Comparison of ENCODE assay signal across 2 cellular contexts in the genomic region with DNA sequence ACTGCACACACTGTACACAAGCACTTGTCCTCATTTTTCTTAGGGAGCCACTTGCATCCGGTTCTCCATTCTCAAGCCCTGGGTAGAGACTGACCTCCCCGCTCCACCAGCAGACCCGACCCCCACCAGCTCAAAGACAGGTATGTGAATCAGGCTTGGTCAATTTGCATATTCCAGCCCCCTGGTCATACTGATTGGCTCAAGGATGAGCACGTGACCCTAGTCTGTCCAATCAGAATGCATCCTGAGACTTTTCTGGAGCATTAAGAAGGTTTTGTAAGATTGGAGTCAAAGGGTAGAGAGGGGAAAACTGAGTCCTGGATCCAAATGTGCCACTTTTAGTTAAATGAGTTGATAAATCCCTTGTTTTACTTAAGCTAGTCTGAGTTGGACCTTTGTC.
A peak's percentile ranks its signal among the peaks of the same experiment; 100 is the strongest.
TF ChIP-seq lines count a peak whose summit lies in the region.

No MANE protein-coding gene starts in this region.

TF ChIP-seq in GM23338, 12 proteins besides CTCF, POLR2A, EP300 and RAD21:
- TF ChIP-seq JUNB (IDR thresholded peaks at IDR 0.05; ENCODE audit: unreplicated experiment) (no peak), CREB1 (CRISPR knock-in tag; IDR thresholded peaks at IDR 0.05; ENCODE audit: low read depth) (no peak), ZNF114 (CRISPR knock-in tag; IDR thresholded peaks at IDR 0.05) (no peak), STAT1 (IDR thresholded peaks at IDR 0.05; ENCODE audit: unreplicated experiment) (no peak)
- TF ChIP-seq, protein P1, sequence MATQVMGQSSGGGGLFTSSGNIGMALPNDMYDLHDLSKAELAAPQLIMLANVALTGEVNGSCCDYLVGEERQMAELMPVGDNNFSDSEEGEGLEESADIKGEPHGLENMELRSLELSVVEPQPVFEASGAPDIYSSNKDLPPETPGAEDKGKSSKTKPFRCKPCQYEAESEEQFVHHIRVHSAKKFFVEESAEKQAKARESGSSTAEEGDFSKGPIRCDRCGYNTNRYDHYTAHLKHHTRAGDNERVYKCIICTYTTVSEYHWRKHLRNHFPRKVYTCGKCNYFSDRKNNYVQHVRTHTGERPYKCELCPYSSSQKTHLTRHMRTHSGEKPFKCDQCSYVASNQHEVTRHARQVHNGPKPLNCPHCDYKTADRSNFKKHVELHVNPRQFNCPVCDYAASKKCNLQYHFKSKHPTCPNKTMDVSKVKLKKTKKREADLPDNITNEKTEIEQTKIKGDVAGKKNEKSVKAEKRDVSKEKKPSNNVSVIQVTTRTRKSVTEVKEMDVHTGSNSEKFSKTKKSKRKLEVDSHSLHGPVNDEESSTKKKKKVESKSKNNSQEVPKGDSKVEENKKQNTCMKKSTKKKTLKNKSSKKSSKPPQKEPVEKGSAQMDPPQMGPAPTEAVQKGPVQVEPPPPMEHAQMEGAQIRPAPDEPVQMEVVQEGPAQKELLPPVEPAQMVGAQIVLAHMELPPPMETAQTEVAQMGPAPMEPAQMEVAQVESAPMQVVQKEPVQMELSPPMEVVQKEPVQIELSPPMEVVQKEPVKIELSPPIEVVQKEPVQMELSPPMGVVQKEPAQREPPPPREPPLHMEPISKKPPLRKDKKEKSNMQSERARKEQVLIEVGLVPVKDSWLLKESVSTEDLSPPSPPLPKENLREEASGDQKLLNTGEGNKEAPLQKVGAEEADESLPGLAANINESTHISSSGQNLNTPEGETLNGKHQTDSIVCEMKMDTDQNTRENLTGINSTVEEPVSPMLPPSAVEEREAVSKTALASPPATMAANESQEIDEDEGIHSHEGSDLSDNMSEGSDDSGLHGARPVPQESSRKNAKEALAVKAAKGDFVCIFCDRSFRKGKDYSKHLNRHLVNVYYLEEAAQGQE (IDR thresholded peaks at IDR 0.05; ENCODE audit: unreplicated experiment) = no peak
- TF ChIP-seq, protein P2, sequence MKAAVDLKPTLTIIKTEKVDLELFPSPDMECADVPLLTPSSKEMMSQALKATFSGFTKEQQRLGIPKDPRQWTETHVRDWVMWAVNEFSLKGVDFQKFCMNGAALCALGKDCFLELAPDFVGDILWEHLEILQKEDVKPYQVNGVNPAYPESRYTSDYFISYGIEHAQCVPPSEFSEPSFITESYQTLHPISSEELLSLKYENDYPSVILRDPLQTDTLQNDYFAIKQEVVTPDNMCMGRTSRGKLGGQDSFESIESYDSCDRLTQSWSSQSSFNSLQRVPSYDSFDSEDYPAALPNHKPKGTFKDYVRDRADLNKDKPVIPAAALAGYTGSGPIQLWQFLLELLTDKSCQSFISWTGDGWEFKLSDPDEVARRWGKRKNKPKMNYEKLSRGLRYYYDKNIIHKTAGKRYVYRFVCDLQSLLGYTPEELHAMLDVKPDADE (IDR thresholded peaks at IDR 0.05) = no peak
- TF ChIP-seq, protein P3, sequence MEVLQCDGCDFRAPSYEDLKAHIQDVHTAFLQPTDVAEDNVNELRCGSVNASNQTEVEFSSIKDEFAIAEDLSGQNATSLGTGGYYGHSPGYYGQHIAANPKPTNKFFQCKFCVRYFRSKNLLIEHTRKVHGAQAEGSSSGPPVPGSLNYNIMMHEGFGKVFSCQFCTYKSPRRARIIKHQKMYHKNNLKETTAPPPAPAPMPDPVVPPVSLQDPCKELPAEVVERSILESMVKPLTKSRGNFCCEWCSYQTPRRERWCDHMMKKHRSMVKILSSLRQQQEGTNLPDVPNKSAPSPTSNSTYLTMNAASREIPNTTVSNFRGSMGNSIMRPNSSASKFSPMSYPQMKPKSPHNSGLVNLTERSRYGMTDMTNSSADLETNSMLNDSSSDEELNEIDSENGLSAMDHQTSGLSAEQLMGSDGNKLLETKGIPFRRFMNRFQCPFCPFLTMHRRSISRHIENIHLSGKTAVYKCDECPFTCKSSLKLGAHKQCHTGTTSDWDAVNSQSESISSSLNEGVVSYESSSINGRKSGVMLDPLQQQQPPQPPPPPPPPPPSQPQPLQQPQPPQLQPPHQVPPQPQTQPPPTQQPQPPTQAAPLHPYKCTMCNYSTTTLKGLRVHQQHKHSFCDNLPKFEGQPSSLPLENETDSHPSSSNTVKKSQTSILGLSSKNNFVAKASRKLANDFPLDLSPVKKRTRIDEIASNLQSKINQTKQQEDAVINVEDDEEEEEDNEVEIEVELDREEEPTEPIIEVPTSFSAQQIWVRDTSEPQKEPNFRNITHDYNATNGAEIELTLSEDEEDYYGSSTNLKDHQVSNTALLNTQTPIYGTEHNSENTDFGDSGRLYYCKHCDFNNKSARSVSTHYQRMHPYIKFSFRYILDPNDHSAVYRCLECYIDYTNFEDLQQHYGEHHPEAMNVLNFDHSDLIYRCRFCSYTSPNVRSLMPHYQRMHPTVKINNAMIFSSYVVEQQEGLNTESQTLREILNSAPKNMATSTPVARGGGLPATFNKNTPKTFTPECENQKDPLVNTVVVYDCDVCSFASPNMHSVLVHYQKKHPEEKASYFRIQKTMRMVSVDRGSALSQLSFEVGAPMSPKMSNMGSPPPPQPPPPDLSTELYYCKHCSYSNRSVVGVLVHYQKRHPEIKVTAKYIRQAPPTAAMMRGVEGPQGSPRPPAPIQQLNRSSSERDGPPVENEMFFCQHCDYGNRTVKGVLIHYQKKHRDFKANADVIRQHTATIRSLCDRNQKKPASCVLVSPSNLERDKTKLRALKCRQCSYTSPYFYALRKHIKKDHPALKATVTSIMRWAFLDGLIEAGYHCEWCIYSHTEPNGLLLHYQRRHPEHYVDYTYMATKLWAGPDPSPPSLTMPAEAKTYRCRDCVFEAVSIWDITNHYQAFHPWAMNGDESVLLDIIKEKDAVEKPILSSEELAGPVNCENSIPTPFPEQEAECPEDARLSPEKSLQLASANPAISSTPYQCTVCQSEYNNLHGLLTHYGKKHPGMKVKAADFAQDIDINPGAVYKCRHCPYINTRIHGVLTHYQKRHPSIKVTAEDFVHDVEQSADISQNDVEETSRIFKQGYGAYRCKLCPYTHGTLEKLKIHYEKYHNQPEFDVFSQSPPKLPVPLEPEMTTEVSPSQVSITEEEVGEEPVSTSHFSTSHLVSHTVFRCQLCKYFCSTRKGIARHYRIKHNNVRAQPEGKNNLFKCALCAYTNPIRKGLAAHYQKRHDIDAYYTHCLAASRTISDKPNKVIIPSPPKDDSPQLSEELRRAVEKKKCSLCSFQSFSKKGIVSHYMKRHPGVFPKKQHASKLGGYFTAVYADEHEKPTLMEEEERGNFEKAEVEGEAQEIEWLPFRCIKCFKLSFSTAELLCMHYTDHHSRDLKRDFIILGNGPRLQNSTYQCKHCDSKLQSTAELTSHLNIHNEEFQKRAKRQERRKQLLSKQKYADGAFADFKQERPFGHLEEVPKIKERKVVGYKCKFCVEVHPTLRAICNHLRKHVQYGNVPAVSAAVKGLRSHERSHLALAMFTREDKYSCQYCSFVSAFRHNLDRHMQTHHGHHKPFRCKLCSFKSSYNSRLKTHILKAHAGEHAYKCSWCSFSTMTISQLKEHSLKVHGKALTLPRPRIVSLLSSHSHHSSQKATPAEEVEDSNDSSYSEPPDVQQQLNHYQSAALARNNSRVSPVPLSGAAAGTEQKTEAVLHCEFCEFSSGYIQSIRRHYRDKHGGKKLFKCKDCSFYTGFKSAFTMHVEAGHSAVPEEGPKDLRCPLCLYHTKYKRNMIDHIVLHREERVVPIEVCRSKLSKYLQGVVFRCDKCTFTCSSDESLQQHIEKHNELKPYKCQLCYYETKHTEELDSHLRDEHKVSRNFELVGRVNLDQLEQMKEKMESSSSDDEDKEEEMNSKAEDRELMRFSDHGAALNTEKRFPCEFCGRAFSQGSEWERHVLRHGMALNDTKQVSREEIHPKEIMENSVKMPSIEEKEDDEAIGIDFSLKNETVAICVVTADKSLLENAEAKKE (CRISPR knock-in tag; IDR thresholded peaks at IDR 0.05) = no peak

TF ChIP-seq in K562, 482 proteins besides CTCF, POLR2A, EP300 and RAD21:
- TF ChIP-seq KAT7 (CRISPR knock-in tag; IDR thresholded peaks at IDR 0.05; ENCODE audit: borderline replicate concordance) (no peak), LARP7 (IDR thresholded peaks at IDR 0.05) (no peak), NFYB (IDR thresholded peaks at IDR 0.05; ENCODE audit: extremely low read depth, insufficient read length) (peak; percentile 78), ZNF41 (CRISPR knock-in tag; conservative IDR thresholded peaks at IDR 0.05) (no peak), RAD51 (IDR thresholded peaks at IDR 0.05; ENCODE audit: borderline replicate concordance, low read depth) (peak; percentile 67; the same call in 1 of the 2 replicates), ZNF76 (CRISPR knock-in tag; IDR thresholded peaks at IDR 0.05; ENCODE audit: borderline replicate concordance) (no peak), ZNF583 (CRISPR knock-in tag; IDR thresholded peaks at IDR 0.05) (no peak), TOE1 (IDR thresholded peaks at IDR 0.05; ENCODE audit: borderline replicate concordance) (peak; percentile 42; the same call in 1 of the 2 replicates), TOE1 (CRISPR knock-in tag; IDR thresholded peaks at IDR 0.05; ENCODE audit: borderline replicate concordance, low read depth) (no peak), CBFA2T2 (conservative IDR thresholded peaks at IDR 0.05) (peak; percentile 16; the same call in 1 of the 2 replicates), RBM25 (IDR thresholded peaks at IDR 0.05; ENCODE audit: low read depth, low read length, severe bottlenecking) (peak; percentile 17), KLF6 (CRISPR knock-in tag; IDR thresholded peaks at IDR 0.05; ENCODE audit: borderline replicate concordance) (no peak)
- TF ChIP-seq, protein P4, sequence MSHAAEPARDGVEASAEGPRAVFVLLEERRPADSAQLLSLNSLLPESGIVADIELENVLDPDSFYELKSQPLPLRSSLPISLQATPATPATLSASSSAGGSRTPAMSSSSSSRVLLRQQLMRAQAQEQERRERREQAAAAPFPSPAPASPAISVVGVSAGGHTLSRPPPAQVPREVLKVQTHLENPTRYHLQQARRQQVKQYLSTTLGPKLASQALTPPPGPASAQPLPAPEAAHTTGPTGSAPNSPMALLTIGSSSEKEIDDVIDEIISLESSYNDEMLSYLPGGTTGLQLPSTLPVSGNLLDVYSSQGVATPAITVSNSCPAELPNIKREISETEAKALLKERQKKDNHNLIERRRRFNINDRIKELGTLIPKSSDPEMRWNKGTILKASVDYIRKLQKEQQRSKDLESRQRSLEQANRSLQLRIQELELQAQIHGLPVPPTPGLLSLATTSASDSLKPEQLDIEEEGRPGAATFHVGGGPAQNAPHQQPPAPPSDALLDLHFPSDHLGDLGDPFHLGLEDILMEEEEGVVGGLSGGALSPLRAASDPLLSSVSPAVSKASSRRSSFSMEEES (CRISPR knock-in tag; IDR thresholded peaks at IDR 0.05) = peak; percentile 57
- TF ChIP-seq, protein P5, sequence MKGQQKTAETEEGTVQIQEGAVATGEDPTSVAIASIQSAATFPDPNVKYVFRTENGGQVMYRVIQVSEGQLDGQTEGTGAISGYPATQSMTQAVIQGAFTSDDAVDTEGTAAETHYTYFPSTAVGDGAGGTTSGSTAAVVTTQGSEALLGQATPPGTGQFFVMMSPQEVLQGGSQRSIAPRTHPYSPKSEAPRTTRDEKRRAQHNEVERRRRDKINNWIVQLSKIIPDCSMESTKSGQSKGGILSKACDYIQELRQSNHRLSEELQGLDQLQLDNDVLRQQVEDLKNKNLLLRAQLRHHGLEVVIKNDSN (CRISPR knock-in tag; IDR thresholded peaks at IDR 0.05) = peak; percentile 74
- TF ChIP-seq, protein P6, sequence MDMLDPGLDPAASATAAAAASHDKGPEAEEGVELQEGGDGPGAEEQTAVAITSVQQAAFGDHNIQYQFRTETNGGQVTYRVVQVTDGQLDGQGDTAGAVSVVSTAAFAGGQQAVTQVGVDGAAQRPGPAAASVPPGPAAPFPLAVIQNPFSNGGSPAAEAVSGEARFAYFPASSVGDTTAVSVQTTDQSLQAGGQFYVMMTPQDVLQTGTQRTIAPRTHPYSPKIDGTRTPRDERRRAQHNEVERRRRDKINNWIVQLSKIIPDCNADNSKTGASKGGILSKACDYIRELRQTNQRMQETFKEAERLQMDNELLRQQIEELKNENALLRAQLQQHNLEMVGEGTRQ (CRISPR knock-in tag; IDR thresholded peaks at IDR 0.05) = peak; percentile 69
